8 cellular contexts compared by ENCODE assay signal in genomic region chr16:74034862-74035261, GRCh38.
A peak's percentile ranks its signal among the peaks of the same experiment; 100 is the strongest.
DNase-seq lines count a peak whose midpoint lies in the region; ATAC-seq, FAIRE-seq and TF ChIP-seq lines count a peak whose summit lies in the region.
"Had no signal": no experiment of that assay in that cellular context is flagged by ENCODE, and none has a peak within 500 bp of the region (broad histone marks: within the 10 kb centered on the region; RNA-seq: fewer than 3 reads in every experiment).

No MANE protein-coding gene starts in this region.

- DNase-seq in G401 (ENCODE audit: low spot score) (peak; percentile 9), M059J (ENCODE audit: low read depth) (peak; percentile 18), bronchial epithelial cell (ENCODE audit: low read depth) (peak; percentile 16), neural crest cell (ENCODE audit: low read depth, low spot score) (peak; percentile 32)
- DNase-seq: spleen had no signal

- H3K4me3 ChIP-seq in bronchial epithelial cell (ENCODE audit: low read depth, low read length): no peak overlapping the region
- H3K4me3 ChIP-seq: spleen had no signal

- H3K27me3 ChIP-seq in bronchial epithelial cell (ENCODE audit: control insufficient read depth, insufficient read depth, low read length): no peaks in the 10 kb centered on the region

- no peaks in the 10 kb centered on the region for H3K36me3 ChIP-seq in bronchial epithelial cell (ENCODE audit: control insufficient read depth, insufficient read depth, low read length)
- H3K36me3 ChIP-seq: spleen had no signal

- peaks cover 51% of the 10 kb centered on the region for H3K4me1 Mint-ChIP-seq in neural crest cell

- no peak for FAIRE-seq in bronchial epithelial cell (lab: Jason Lieb, UNC)

- in situ Hi-C loops in G401 (cut with HindIII; ENCODE audit: low sequenced_read_pairs): no loop called here

- TF ChIP-seq CTCF in bronchial epithelial cell (IDR thresholded peaks at IDR 0.05; ENCODE audit: insufficient read depth, low read length, severe bottlenecking) (peak; percentile 12), neural crest cell (conservative IDR thresholded peaks at IDR 0.05) (peak; percentile 71)

- H3K4me3 Mint-ChIP-seq in neural crest cell: no peak overlapping the region

- H3K27me3 Mint-ChIP-seq in neural crest cell (ENCODE audit: low read depth): peaks cover 3% of the 10 kb centered on the region

- no peaks in the 10 kb centered on the region for H3K9me3 Mint-ChIP-seq in neural crest cell

- no peaks in the 10 kb centered on the region for H3K36me3 Mint-ChIP-seq in neural crest cell (ENCODE audit: low read depth)

- no peak for ATAC-seq in HG03280 (IDR thresholded peaks at IDR 0.05; ENCODE audit: unreplicated experiment)
- no peak for ATAC-seq in activated CD4-positive, CD25-positive, alpha-beta regulatory T cell treated with anti-CD3 and anti-CD28 coated beads, Interleukin-2, amount 50 U/mL, for 24 hours
- ATAC-seq in GM18861 (IDR thresholded peaks at IDR 0.05; ENCODE audit: unreplicated experiment): no peak

- no peak overlapping the region for H3K27ac Mint-ChIP-seq in neural crest cell (ENCODE audit: unreplicated experiment)
